Comparison of ENCODE assay signal across 1 cellular context in the genomic region with DNA sequence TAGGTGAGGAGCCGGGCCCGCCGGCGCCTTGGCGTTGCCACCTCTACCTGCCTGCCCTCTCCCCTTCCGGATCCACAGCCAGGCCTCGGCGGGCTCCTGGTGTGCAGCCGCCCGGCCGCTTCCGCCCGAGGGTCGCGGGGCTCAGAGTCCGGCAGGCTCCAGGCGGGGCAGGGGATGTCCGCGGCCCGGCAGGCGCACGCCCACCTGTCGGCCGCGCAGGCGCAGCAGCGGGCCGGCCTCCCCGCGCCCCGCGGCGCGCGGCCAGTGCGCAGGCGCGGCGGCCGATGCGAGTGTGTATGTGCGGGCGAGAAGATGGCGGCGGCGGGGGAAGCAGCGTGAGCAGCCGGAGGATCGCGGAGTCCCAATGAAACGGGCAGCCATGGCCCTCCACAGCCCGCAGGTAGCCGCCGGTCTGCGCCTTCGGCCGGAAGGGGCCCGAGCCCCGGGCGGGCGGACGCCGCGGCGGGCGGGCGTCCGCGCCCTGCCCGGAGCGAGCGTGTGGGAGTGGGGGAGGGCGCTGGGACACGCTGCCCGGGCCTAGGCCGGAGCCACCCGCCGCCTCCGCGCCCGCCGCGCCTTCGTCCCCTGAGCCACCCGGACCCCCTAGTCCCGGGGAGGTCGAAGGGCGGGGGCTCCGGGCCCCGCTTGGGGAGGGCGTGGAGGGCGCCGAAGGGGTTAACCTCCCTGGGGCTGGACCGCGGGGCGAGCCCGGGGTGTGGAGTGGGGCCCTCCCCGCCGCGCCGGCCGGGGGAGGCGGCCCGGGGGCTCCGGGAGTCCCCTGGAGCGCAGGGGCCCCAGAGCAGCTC.
A peak's percentile ranks its signal among the peaks of the same experiment; 100 is the strongest.
TF ChIP-seq lines count a peak whose summit lies in the region.

A gene with protein sequence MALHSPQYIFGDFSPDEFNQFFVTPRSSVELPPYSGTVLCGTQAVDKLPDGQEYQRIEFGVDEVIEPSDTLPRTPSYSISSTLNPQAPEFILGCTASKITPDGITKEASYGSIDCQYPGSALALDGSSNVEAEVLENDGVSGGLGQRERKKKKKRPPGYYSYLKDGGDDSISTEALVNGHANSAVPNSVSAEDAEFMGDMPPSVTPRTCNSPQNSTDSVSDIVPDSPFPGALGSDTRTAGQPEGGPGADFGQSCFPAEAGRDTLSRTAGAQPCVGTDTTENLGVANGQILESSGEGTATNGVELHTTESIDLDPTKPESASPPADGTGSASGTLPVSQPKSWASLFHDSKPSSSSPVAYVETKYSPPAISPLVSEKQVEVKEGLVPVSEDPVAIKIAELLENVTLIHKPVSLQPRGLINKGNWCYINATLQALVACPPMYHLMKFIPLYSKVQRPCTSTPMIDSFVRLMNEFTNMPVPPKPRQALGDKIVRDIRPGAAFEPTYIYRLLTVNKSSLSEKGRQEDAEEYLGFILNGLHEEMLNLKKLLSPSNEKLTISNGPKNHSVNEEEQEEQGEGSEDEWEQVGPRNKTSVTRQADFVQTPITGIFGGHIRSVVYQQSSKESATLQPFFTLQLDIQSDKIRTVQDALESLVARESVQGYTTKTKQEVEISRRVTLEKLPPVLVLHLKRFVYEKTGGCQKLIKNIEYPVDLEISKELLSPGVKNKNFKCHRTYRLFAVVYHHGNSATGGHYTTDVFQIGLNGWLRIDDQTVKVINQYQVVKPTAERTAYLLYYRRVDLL (plus strand): TSS at position 289 of the 806 bp plus-strand sequence. CDS start 91 bp downstream, at position 380.

TF ChIP-seq in HepG2, 621 proteins besides CTCF, POLR2A, EP300 and RAD21 (continued from another document):
- TF ChIP-seq ZNF350 (CRISPR knock-in tag; IDR thresholded peaks at IDR 0.05; ENCODE audit: borderline replicate concordance, low read depth) (peak; percentile 52; the same call in 1 of the 2 replicates), ZC3H4 (CRISPR knock-in tag; IDR thresholded peaks at IDR 0.05; ENCODE audit: borderline replicate concordance) (no peak; the same call in 1 of the 2 replicates), PCBP1 (IDR thresholded peaks at IDR 0.05; ENCODE audit: borderline replicate concordance, low read depth, low read length) (no peak), ZNF260 (CRISPR knock-in tag; IDR thresholded peaks at IDR 0.05; ENCODE audit: borderline replicate concordance, low read depth) (no peak), ZNF326 (CRISPR knock-in tag; IDR thresholded peaks at IDR 0.05; ENCODE audit: borderline replicate concordance) (no peak), ZNF660 (CRISPR knock-in tag; IDR thresholded peaks at IDR 0.05; ENCODE audit: borderline replicate concordance, low read depth) (no peak), ETV6 (CRISPR knock-in tag; conservative IDR thresholded peaks at IDR 0.05) (peak; percentile 74; the same call in 1 of the 2 replicates), U2AF1 (optimal IDR thresholded peaks at IDR 0.05; ENCODE audit: low read depth, low read length) (peak; percentile 89), ZNF143 (CRISPR knock-in tag; IDR thresholded peaks at IDR 0.05) (peak; percentile 26; the same call in 1 of the 2 replicates), PREB (CRISPR knock-in tag; IDR thresholded peaks at IDR 0.05) (no peak), CBX5 (CRISPR knock-in tag; IDR thresholded peaks at IDR 0.05; ENCODE audit: borderline replicate concordance) (no peak), ZNF546 (CRISPR knock-in tag; conservative IDR thresholded peaks at IDR 0.05) (peak; percentile 75; the same call in 1 of the 2 replicates), LCORL (IDR thresholded peaks at IDR 0.05) (no peak), LCORL (CRISPR knock-in tag; IDR thresholded peaks at IDR 0.05) (peak; percentile 79), KLF15 (CRISPR knock-in tag; IDR thresholded peaks at IDR 0.05; ENCODE audit: borderline replicate concordance) (no peak), HMGXB3 (CRISPR knock-in tag; IDR thresholded peaks at IDR 0.05; ENCODE audit: borderline replicate concordance) (no peak; the same call in 1 of the 2 replicates), HNRNPLL (IDR thresholded peaks at IDR 0.05; ENCODE audit: low read depth, low read length, poor library complexity, severe bottlenecking) (peak; percentile 17), ZNF761 (CRISPR knock-in tag; conservative IDR thresholded peaks at IDR 0.05) (no peak; the same call in 1 of the 2 replicates), AHDC1 (CRISPR knock-in tag; IDR thresholded peaks at IDR 0.05; ENCODE audit: borderline replicate concordance) (0 out of 2 replicates have a peak, but pooled peaks have one; percentile 45)
- TF ChIP-seq, protein P1, sequence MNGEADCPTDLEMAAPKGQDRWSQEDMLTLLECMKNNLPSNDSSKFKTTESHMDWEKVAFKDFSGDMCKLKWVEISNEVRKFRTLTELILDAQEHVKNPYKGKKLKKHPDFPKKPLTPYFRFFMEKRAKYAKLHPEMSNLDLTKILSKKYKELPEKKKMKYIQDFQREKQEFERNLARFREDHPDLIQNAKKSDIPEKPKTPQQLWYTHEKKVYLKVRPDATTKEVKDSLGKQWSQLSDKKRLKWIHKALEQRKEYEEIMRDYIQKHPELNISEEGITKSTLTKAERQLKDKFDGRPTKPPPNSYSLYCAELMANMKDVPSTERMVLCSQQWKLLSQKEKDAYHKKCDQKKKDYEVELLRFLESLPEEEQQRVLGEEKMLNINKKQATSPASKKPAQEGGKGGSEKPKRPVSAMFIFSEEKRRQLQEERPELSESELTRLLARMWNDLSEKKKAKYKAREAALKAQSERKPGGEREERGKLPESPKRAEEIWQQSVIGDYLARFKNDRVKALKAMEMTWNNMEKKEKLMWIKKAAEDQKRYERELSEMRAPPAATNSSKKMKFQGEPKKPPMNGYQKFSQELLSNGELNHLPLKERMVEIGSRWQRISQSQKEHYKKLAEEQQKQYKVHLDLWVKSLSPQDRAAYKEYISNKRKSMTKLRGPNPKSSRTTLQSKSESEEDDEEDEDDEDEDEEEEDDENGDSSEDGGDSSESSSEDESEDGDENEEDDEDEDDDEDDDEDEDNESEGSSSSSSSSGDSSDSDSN (CRISPR knock-in tag; IDR thresholded peaks at IDR 0.05): peak; percentile 96
